In the genomic region with DNA sequence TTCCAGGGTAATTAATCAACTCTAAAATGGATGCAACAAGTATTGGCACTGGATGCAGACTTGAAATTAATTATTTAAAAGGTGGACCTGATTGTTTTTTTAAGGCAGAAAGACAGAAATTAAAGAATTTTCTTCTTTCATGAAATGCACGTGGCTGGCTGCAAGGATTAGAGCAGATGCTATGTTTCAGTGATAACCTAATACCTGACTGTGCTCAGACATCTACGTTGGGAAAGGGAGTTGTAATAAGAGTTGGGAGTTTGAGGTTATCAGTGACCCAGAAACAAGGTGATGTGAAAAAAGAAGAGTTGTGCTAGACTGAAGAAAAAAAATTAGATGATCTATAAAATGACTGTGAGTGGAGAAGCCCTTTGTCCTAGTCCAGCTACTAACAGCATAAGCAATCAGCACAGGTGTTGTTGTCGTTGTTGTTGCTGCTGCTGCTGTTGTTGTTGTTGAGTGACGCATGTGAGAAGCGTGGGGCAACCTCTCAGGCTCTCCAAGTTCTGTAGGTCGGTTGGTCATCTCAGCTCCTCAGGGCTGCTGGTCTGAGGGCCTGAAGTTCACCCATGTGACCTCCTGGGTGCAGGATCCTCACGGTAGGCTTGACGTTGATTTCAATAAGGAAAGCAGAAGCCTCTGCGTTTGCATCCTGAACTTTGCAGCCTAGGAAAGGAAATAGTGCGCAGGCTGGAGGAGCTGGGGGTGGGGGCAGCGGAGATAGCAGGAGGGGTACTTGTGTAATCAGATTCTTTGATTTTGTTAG, we compare ENCODE assay signal across 12 cellular contexts. TPM values are rescaled to one million over a fixed set of nuclear protein-coding genes. Genes with fewer than 3 reads are reported as not detected.
DNase-seq lines count a peak whose midpoint lies in the region; ATAC-seq, FAIRE-seq and TF ChIP-seq lines count a peak whose summit lies in the region.
"Had no signal": no experiment of that assay in that cellular context is flagged by ENCODE, and none has a peak within 500 bp of the region (broad histone marks: within the 10 kb centered on the region; RNA-seq: fewer than 3 reads in every experiment).

No MANE protein-coding gene starts in this region.

- H3K36me3 ChIP-seq in astrocyte (ENCODE audit: insufficient read depth, low read length) (no peaks in the 10 kb centered on the region), brain microvascular endothelial cell (replicated peaks) (no peaks in the 10 kb centered on the region)
- no peaks in the 10 kb centered on the region for H3K36me3 ChIP-seq in effector memory CD4-positive, alpha-beta T cell (ENCODE audit: control insufficient read depth, insufficient read depth, low read length)

- H3K4me3 ChIP-seq in astrocyte (ENCODE audit: insufficient read depth, low read depth, low read length) (peak overlapping the region; percentile 58), brain microvascular endothelial cell (ENCODE audit: low read depth, low read length) (no peak overlapping the region)
- no peak overlapping the region for H3K4me3 ChIP-seq in effector memory CD4-positive, alpha-beta T cell (ENCODE audit: insufficient read depth, low read depth, low read length, poor library complexity, severe bottlenecking)

- ATAC-seq in stimulated activated naive B cell treated with anti-CD40 and anti-IgM and Interleukin-4, amounts not matched to agents 10 μg/mL and 1 μg/mL and 100 μg/mL, for 72 hours (replicated peaks): no peak

- peak overlapping the region; percentile 70 for H2AFZ ChIP-seq in astrocyte (ENCODE audit: low read depth, low read length)

- peak overlapping the region; percentile 74 for H3K9ac ChIP-seq in astrocyte (ENCODE audit: low read length)

- no peak for FAIRE-seq in astrocyte (lab: Jason Lieb, UNC)

- peaks cover 17% of the 10 kb centered on the region for H3K4me1 ChIP-seq in astrocyte (ENCODE audit: insufficient read depth, low read length)
- H3K4me1 ChIP-seq in effector memory CD4-positive, alpha-beta T cell (ENCODE audit: control insufficient read depth, insufficient read depth, low read length, poor library complexity, severe bottlenecking): peaks cover 6% of the 10 kb centered on the region

- H3K79me2 ChIP-seq in astrocyte (ENCODE audit: insufficient read depth, low read length): peaks cover 93% of the 10 kb centered on the region

- H3K27me3 ChIP-seq in astrocyte (ENCODE audit: insufficient read depth, low read length): peaks cover 33% of the 10 kb centered on the region
- H3K27me3 ChIP-seq in layer of hippocampus (ENCODE audit: control insufficient read depth, insufficient read depth, low read length): peaks cover 3% of the 10 kb centered on the region
- H3K27me3 ChIP-seq in effector memory CD4-positive, alpha-beta T cell (replicated peaks; ENCODE audit: control insufficient read depth, insufficient read depth, low read length, poor library complexity, severe bottlenecking): peaks cover 57% of the 10 kb centered on the region
- H3K27me3 ChIP-seq in brain microvascular endothelial cell (replicated peaks): peaks cover 92% of the 10 kb centered on the region

- peaks cover 5% of the 10 kb centered on the region for H3K36me3 Mint-ChIP-seq in astrocyte (ENCODE audit: low read depth, unreplicated experiment)
- H3K36me3 Mint-ChIP-seq in stimulated activated naive B cell treated with anti-CD40 and anti-IgM and Interleukin-4, amounts not matched to agents 10 μg/mL and 1 μg/mL and 100 μg/mL, for 72 hours: peaks cover 4 to 7% of the 10 kb centered on the region in 2 donors

- no peaks in the 10 kb centered on the region for H3K9me3 ChIP-seq in astrocyte (ENCODE audit: insufficient read depth, low read depth, low read length)
- H3K9me3 ChIP-seq in effector memory CD4-positive, alpha-beta T cell (ENCODE audit: control insufficient read depth, low read length): no peaks in the 10 kb centered on the region

- H4K20me1 ChIP-seq in astrocyte (ENCODE audit: insufficient read depth, low read length): peaks cover 6% of the 10 kb centered on the region

- peak overlapping the region; percentile 37 for H3K4me3 Mint-ChIP-seq in astrocyte (ENCODE audit: unreplicated experiment)
- peak overlapping the region in 1 of 2 donors; percentile 30 for H3K4me3 Mint-ChIP-seq in stimulated activated naive B cell treated with anti-CD40 and anti-IgM and Interleukin-4, amounts not matched to agents 10 μg/mL and 1 μg/mL and 100 μg/mL, for 72 hours
- H3K4me3 Mint-ChIP-seq: activated CD4-positive, alpha-beta T cell treated with anti-CD3 and anti-CD28 coated beads, Interleukin-2, amount 10 ng/mL, durations not matched to agents 7 days and 5 days had no signal

- H3K27ac ChIP-seq in astrocyte (ENCODE audit: low read depth, low read length): peak overlapping the region; percentile 67
- peak overlapping the region; percentile 93 for H3K27ac ChIP-seq in layer of hippocampus (ENCODE audit: low read depth, low read length)
- H3K27ac ChIP-seq in effector memory CD4-positive, alpha-beta T cell (ENCODE audit: insufficient read depth, low read length, poor library complexity, severe bottlenecking): no peak overlapping the region
- no peak overlapping the region for H3K27ac ChIP-seq in brain microvascular endothelial cell

- TF ChIP-seq CTCF in astrocyte (IDR thresholded peaks at IDR 0.05; ENCODE audit: insufficient read depth, low read depth, low read length): no peak
- TF ChIP-seq CTCF in brain microvascular endothelial cell (IDR thresholded peaks at IDR 0.05; ENCODE audit: low read depth, low read length, missing control alignments): no peak

- peaks cover 7% of the 10 kb centered on the region for H3K4me1 Mint-ChIP-seq in astrocyte (ENCODE audit: low read depth, unreplicated experiment)
- H3K4me1 Mint-ChIP-seq in stimulated activated naive B cell treated with anti-CD40 and anti-IgM and Interleukin-4, amounts not matched to agents 10 μg/mL and 1 μg/mL and 100 μg/mL, for 72 hours: peaks cover 22 to 35% of the 10 kb centered on the region in 2 donors

- peaks cover 87% of the 10 kb centered on the region for H3K27me3 Mint-ChIP-seq in astrocyte (ENCODE audit: low read depth, unreplicated experiment)
- H3K27me3 Mint-ChIP-seq in stimulated activated naive B cell treated with anti-CD40 and anti-IgM and Interleukin-4, amounts not matched to agents 10 μg/mL and 1 μg/mL and 100 μg/mL, for 72 hours: peaks cover 74 to 82% of the 10 kb centered on the region in 2 donors

- H3K9me3 Mint-ChIP-seq in astrocyte (ENCODE audit: unreplicated experiment): peaks cover 27% of the 10 kb centered on the region
- H3K9me3 Mint-ChIP-seq in stimulated activated naive B cell treated with anti-CD40 and anti-IgM and Interleukin-4, amounts not matched to agents 10 μg/mL and 1 μg/mL and 100 μg/mL, for 72 hours: peaks cover 6 to 7% of the 10 kb centered on the region in 2 donors
- H3K9me3 Mint-ChIP-seq: activated CD4-positive, alpha-beta T cell treated with anti-CD3 and anti-CD28 coated beads, Interleukin-2, amount 10 ng/mL, durations not matched to agents 7 days and 5 days had no signal

- H3K27ac Mint-ChIP-seq in astrocyte (ENCODE audit: unreplicated experiment): no peak overlapping the region
- H3K27ac Mint-ChIP-seq in stimulated activated naive B cell treated with anti-CD40 and anti-IgM and Interleukin-4, amounts not matched to agents 10 μg/mL and 1 μg/mL and 100 μg/mL, for 72 hours: peak overlapping the region; percentile 96
- H3K27ac Mint-ChIP-seq: activated CD4-positive, alpha-beta T cell treated with anti-CD3 and anti-CD28 coated beads, Interleukin-2, amount 10 ng/mL, durations not matched to agents 7 days and 5 days had no signal

- in situ Hi-C loops in brain microvascular endothelial cell (cut with HindIII; ENCODE audit: low pct_ligation_motif_present, low sequenced_read_pairs): no loop called here

- peak; percentile 68 for DNase-seq in NCI-H748 (lab: John Stamatoyannopoulos, UW; ENCODE audit: unreplicated experiment)
- no peak for DNase-seq in NCI-H748 treated with DMSO at 0.1 percent for 48 hours (lab: John Stamatoyannopoulos, UW)
- no peak for DNase-seq in astrocyte (ENCODE audit: low read depth)
- no peak for DNase-seq in stimulated activated naive B cell treated with anti-CD40 and anti-IgM and Interleukin-4, amounts not matched to agents 10 μg/mL and 1 μg/mL and 100 μg/mL, for 72 hours
- DNase-seq in effector memory CD4-positive, alpha-beta T cell: no peak
- DNase-seq in brain microvascular endothelial cell: no peak
- no peak for DNase-seq in NCI-H526 (lab: John Stamatoyannopoulos, UW)
- DNase-seq: activated CD4-positive, alpha-beta T cell treated with anti-CD3 and anti-CD28 coated beads, Interleukin-2, amount 10 ng/mL, durations not matched to agents 7 days and 5 days; activated naive CD4-positive, alpha-beta T cell treated with anti-CD3 and anti-CD28 coated beads, Interleukin-2, amount 50 U/mL, for 16 hours; NCI-H1417 had no signal

- peak overlapping the region; percentile 90 for H3K4me2 ChIP-seq in astrocyte (ENCODE audit: low read length)

RNA-seq across cellular contexts. Expression of a gene that starts 7.6 kb away (rescaled TPM):
- 0.09 TPM in 1 of 2 replicates, not detected in the other for total RNA-seq in astrocyte
- total RNA-seq: activated CD4-positive, alpha-beta T cell treated with anti-CD3 and anti-CD28 coated beads, Interleukin-2, amount 10 ng/mL, durations not matched to agents 7 days and 5 days; dermis microvascular lymphatic vessel endothelial cell had no signal

Comparison
In these comparisons a context has a peak if more than half of its experiments do, and no peak if none do; other contexts are left out.
1. H3K27ac ChIP-seq: peak in astrocyte (single experiment) and layer of hippocampus (single experiment); none in effector memory CD4-positive, alpha-beta T cell (single experiment) and brain microvascular endothelial cell (single experiment).